8 cellular contexts compared by ENCODE assay signal in the genomic region with DNA sequence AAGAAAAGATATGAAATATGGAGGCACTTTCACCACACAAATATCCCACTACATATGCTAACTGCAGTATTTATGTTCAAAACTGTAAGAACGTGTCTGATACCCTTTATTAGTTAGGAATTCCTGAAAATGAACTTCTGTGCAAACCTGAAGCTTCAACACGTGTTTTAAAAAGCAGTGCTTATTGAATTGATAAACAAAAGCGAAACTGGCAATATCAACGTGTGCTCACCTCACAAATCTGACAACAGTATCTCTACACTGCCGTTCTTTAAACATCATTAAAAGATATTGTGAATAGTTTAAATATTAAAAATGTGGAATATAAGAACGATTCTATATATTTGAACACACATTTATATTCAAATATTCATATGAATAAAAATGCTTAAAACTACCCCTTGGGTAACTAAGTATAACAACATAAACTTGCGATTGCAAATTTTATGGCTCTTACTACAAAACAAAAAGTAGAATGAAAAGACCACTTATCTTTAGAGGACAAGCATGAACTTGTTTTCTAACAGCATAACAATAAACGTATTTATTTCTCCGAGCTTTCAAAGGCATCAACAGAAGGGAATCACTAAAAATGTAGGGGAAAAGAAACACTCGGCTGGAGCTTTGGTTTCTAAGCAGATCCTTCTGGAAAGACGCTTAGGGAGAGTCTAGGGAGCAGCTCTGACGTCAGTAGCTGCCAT. TPM values are rescaled to one million over a fixed set of nuclear protein-coding genes. Genes with fewer than 3 reads are reported as not detected.
DNase-seq lines count a peak whose midpoint lies in the region; ATAC-seq and TF ChIP-seq lines count a peak whose summit lies in the region.

A gene (minus strand): TSS at position 670 of the 701 bp plus-strand sequence. CDS start 17,738 bp downstream, outside the sequence.

- H3K9me3 Mint-ChIP-seq in H9 (peaks cover 2 to 3% of the 10 kb centered on the region in 2 experiments; a peak in 4 of 5 replicates), T-cell (no peaks in the 10 kb centered on the region), neural progenitor cell (peaks cover 7% of the 10 kb centered on the region)

- H3K27ac ChIP-seq in H9 (ENCODE audit: insufficient read length, low read depth, low read length) = no peak within 1 kb of the TSS
- peak within 1 kb of the TSS; percentile 73 for H3K27ac ChIP-seq in neural progenitor cell

- H3K36me3 Mint-ChIP-seq in H9 (ENCODE audit: insufficient read depth in 1 of 3, low read depth in 3 of 3) (peaks cover 0 to 26% (median 20%) of the 10 kb centered on the region in 3 experiments; a peak in 5 of 7 replicates), T-cell (peaks cover 15% of the 10 kb centered on the region), neural progenitor cell (peaks cover 4% of the 10 kb centered on the region)

- H2AFZ ChIP-seq in H9 (ENCODE audit: low read length) (no peak within 1 kb of the TSS), neural progenitor cell (replicated peaks) (peak within 1 kb of the TSS; percentile 65)

- DNase-seq in BE2C (no peak), H9 (no peak), T-cell (no peak), erythroblast (lab: John Stamatoyannopoulos, UW) (peak; percentile 7 to 41), neural progenitor cell (ENCODE audit: low spot score) (no peak)
- no peak for DNase-seq in stimulated activated CD4-positive, alpha-beta T cell treated with anti-CD3 and anti-CD28 coated beads, Interleukin-15, amount 100 ng/mL, for 24 hours

- H4K91ac ChIP-seq in H9 (ENCODE audit: insufficient read length, low read depth, low read length) = no peak within 1 kb of the TSS

- no peak within 1 kb of the TSS; the same call in 1 of the 2 replicates for H3K4ac ChIP-seq in H9 (ENCODE audit: low read depth, low read length)

- POLR2A ChIA-PET in T-cell (lab: Charles Lee) = interaction anchor here (0.5 to 4.9 kb wide), 8 partner anchors 29 to 745 kb away, joined by 3 to 51 read pairs (median 4); a partner anchor contains a TSS

- H2BK20ac ChIP-seq in H9 (ENCODE audit: low read depth, low read length, poor library complexity, severe bottlenecking) = no peak within 1 kb of the TSS

- no peaks in the 10 kb centered on the region for H4K20me1 ChIP-seq in H9 (ENCODE audit: control insufficient read depth, insufficient read depth, insufficient read length)
- no peaks in the 10 kb centered on the region for H4K20me1 ChIP-seq in neural progenitor cell (ENCODE audit: low read depth)

- H4K5ac ChIP-seq in H9 (ENCODE audit: insufficient read length, low read depth, low read length) = no peak within 1 kb of the TSS

- peaks cover 2% of the 10 kb centered on the region; the same call in 1 of the 2 replicates for H3K27me3 Mint-ChIP-seq in H9 (ENCODE audit: low read depth)
- H3K27me3 Mint-ChIP-seq in T-cell = no peaks in the 10 kb centered on the region
- H3K27me3 Mint-ChIP-seq in neural progenitor cell (ENCODE audit: insufficient read depth, low read depth) = peaks cover 5% of the 10 kb centered on the region

- H3K36me3 ChIP-seq in BE2C = no peaks in the 10 kb centered on the region; the same call in 1 of the 2 replicates
- peaks cover 9% of the 10 kb centered on the region for H3K36me3 ChIP-seq in neural progenitor cell

- CTCF ChIA-PET in T-cell (lab: Charles Lee) = interaction anchor here (0.5 to 2.7 kb wide), 8 partner anchors 29 to 451 kb away, joined by 3 to 16 read pairs (median 4); a partner anchor contains a TSS

- TF ChIP-seq CTCF in BE2C (IDR thresholded peaks at IDR 0.05; ENCODE audit: low read depth, low read length) = no peak
- no peak for TF ChIP-seq CTCF in H9 (conservative IDR thresholded peaks at IDR 0.05)
- TF ChIP-seq CTCF in neural progenitor cell (IDR thresholded peaks at IDR 0.05) = no peak

- peak within 1 kb of the TSS; percentile 74 for H3K14ac ChIP-seq in H9 (ENCODE audit: insufficient read depth, low read length)

- H3K27ac Mint-ChIP-seq in H9 = peak within 1 kb of the TSS; percentile 74 to 96 (median 82); a peak in 5 of 7 replicates
- peak within 1 kb of the TSS; percentile 94 to 96 for H3K27ac Mint-ChIP-seq in T-cell
- peak within 1 kb of the TSS; percentile 98 for H3K27ac Mint-ChIP-seq in neural progenitor cell

- H4K8ac ChIP-seq in H9 (replicated peaks; ENCODE audit: insufficient read length, low read depth, low read length) = no peak within 1 kb of the TSS

- H3K4me1 Mint-ChIP-seq in H9 = peaks cover 18 to 24% of the 10 kb centered on the region in 2 experiments
- peaks cover 21 to 31% (median 26%) of the 10 kb centered on the region in 3 donors for H3K4me1 Mint-ChIP-seq in T-cell
- H3K4me1 Mint-ChIP-seq in neural progenitor cell = peaks cover 22% of the 10 kb centered on the region

- no peaks in the 10 kb centered on the region for H3K4me1 ChIP-seq in BE2C
- H3K4me1 ChIP-seq in H9 (ENCODE audit: insufficient read depth, low read length) = no peaks in the 10 kb centered on the region
- peaks cover 12% of the 10 kb centered on the region for H3K4me1 ChIP-seq in neural progenitor cell

- H2BK15ac ChIP-seq in H9 (ENCODE audit: low read depth, low read length) = no peak within 1 kb of the TSS

- peak within 1 kb of the TSS; percentile 63 for H3K18ac ChIP-seq in H9 (ENCODE audit: insufficient read length, low read depth, low read length)

- H3K4me2 ChIP-seq in H9 (ENCODE audit: insufficient read depth, insufficient read length, low read length) = peak within 1 kb of the TSS; percentile 72
- peak within 1 kb of the TSS; percentile 80 for H3K4me2 ChIP-seq in neural progenitor cell

- no peak within 1 kb of the TSS for H3T11ph ChIP-seq in H9 (ENCODE audit: low read length)

- peak within 1 kb of the TSS; percentile 81 to 87 for H3K4me3 Mint-ChIP-seq in H9
- H3K4me3 Mint-ChIP-seq in T-cell = peak within 1 kb of the TSS; percentile 90 to 95 (median 94)
- peak within 1 kb of the TSS; percentile 88 for H3K4me3 Mint-ChIP-seq in neural progenitor cell

- no CpG with 5 or more reads among the region's 12 CpGs for WGBS in H9 (ENCODE audit: extremely low coverage, insufficient read length, low lambda C conversion rate)

- no peak within 1 kb of the TSS for H2BK120ac ChIP-seq in H9 (ENCODE audit: low read depth, low read length, poor library complexity, severe bottlenecking)

- H3K27me3 ChIP-seq in BE2C (no peaks in the 10 kb centered on the region), H9 (ENCODE audit: insufficient read depth, low read length) (no peaks in the 10 kb centered on the region), neural progenitor cell (peaks cover 12% of the 10 kb centered on the region)

- H3K23ac ChIP-seq in H9 (ENCODE audit: insufficient read length, low read depth, low read length) = no peak within 1 kb of the TSS

- H3K56ac ChIP-seq in H9 (ENCODE audit: insufficient read length, low read depth, low read length) = no peak within 1 kb of the TSS

- H2BK5ac ChIP-seq in H9 (ENCODE audit: insufficient read length, low read length) = no peak within 1 kb of the TSS

- H3F3A ChIP-seq in neural progenitor cell (ENCODE audit: low read depth) = peaks cover 38% of the 10 kb centered on the region

- ATAC-seq in T-cell (replicated peaks in 1 of 4) = no peak
- ATAC-seq in HG03460 (IDR thresholded peaks at IDR 0.05; ENCODE audit: unreplicated experiment) = no peak
- no peak for ATAC-seq in HG03045 (IDR thresholded peaks at IDR 0.05; ENCODE audit: unreplicated experiment)

- H2AK5ac ChIP-seq in H9 (ENCODE audit: insufficient read length, low read length) = no peak within 1 kb of the TSS

- TF ChIP-seq POLR2A in erythroblast (IDR thresholded peaks at IDR 0.05; ENCODE audit: low read length) = no peak

- H3K9ac ChIP-seq in H9 (ENCODE audit: extremely low read depth, insufficient read length, low read length) (peak within 1 kb of the TSS; percentile 8), neural progenitor cell (no peak within 1 kb of the TSS)

- no peak within 1 kb of the TSS for H2BK12ac ChIP-seq in H9 (ENCODE audit: insufficient read length, low read depth, low read length)

- H3K4me3 ChIP-seq in BE2C (ENCODE audit: low read depth, low read length) (peak within 1 kb of the TSS; percentile 62), neural progenitor cell (peak within 1 kb of the TSS; percentile 44)

- no peaks in the 10 kb centered on the region for H3K79me1 ChIP-seq in H9 (ENCODE audit: insufficient read depth, low read depth, low read length, poor library complexity, severe bottlenecking)

- no peaks in the 10 kb centered on the region for H3K9me3 ChIP-seq in BE2C
- no peaks in the 10 kb centered on the region for H3K9me3 ChIP-seq in H9 (ENCODE audit: control insufficient read depth, low read depth, low read length)
- no peaks in the 10 kb centered on the region for H3K9me3 ChIP-seq in neural progenitor cell (ENCODE audit: low read depth)

- H3K79me2 ChIP-seq in H9 (ENCODE audit: insufficient read depth, low read length) = no peaks in the 10 kb centered on the region
- no peaks in the 10 kb centered on the region for H3K79me2 ChIP-seq in neural progenitor cell (ENCODE audit: low read depth)

- H3K23me2 ChIP-seq in H9 (ENCODE audit: insufficient read length, low read depth, low read length, poor library complexity, severe bottlenecking) = peaks cover 9% of the 10 kb centered on the region

RNA-seq across cellular contexts. Expression of the gene that starts here (rescaled TPM):
- polyA plus RNA-seq in BE2C (2012; ENCODE audit: insufficient read depth, insufficient read length, low read depth) = 0.86 TPM
- total RNA-seq in H9 (2021) (0.20 and 0.46 TPM in 2 replicates), T-cell (1 to 10 TPM in 2 of 5 donors, under 1 TPM in 3; 0.51 to 2.9 (median 0.89) TPM), neural progenitor cell (ENCODE audit: low replicate concordance) (0.69 and 1.3 TPM in 2 replicates)

Comparison
In these comparisons a context has a peak if more than half of its experiments do, and no peak if none do; other contexts are left out.
1. DNase-seq: peak in erythroblast (2 of 2); none in BE2C (single experiment), H9 (single experiment), T-cell (0 of 34), neural progenitor cell (single experiment) and stimulated activated CD4-positive, alpha-beta T cell treated with anti-CD3 and anti-CD28 coated beads, Interleukin-15, amount 100 ng/mL, for 24 hours (single experiment).
2. Peak in every context shown above with its lines, with median percentiles within 50 percentile points of each other: H3K27ac Mint-ChIP-seq and H3K4me3 Mint-ChIP-seq.